In the genomic region with DNA sequence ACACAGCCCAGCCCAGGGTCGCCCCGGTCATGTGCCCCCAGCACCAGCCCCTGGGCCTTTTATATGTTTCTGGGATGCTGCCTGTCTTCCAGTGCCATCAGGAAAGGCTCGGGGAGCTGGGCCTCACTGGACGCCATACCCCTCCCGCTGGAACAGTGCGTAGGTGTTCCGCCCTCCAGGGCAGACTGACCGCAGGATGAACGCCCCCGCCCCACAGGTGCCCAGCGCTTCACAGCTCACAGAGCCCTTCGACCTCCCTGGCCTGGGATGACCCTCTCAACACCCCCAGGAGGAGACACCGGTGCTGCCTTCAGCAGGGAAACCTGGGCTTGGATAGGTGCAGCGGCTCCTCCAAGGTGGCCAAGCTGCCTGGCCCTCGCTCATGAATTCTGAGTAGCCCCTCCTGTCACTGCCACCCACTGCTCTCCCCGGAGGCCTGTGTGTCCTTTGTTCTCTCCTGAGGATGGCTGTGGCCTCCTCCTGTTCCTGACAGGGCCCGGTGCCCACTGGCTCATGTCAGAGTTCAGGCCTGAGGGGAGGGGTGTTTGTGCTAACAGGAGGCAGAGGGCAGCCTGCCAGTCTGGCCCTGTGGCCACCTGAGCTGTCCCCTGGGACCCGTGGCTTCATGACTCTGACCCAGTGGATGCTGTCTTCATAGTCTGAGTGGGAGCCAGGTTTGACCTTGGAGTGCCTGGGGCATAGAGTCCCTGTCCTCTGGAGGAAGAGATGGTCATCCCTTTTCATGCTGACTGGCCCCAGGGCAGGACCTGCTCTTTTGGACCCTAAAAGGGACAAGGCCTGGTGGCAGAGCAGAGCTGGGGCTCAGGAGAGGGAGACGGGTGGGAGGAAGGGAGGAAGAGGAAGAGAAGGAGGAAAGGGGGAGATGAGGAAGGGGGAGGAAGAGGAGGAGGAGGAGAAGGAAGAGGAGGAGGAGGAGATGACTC, we compare ENCODE assay signal across 7 cellular contexts. TPM values are rescaled to one million over a fixed set of nuclear protein-coding genes. Genes with fewer than 3 reads are reported as not detected.
DNase-seq lines count a peak whose midpoint lies in the region; ATAC-seq, FAIRE-seq and TF ChIP-seq lines count a peak whose summit lies in the region.
"Not testable (repeated sequence)": the region's sequence is repeated elsewhere in the genome, so short reads cannot be mapped to it uniquely, and the experiment has no call there.

No MANE protein-coding gene starts in this region.

- H3K9ac ChIP-seq in BLaER1 treated with 17β-estradiol and CSF1 and Interleukin-3, amounts not matched to agents 10 nM and 100 nM; kidney (ENCODE audit: low read length in 2 of 2): not testable (repeated sequence)

- H3K27me3 ChIP-seq in BLaER1 treated with 17β-estradiol and CSF1 and Interleukin-3, amounts not matched to agents 10 nM and 100 nM; right lobe of liver: not testable (repeated sequence)

- not testable (repeated sequence) for H3K4me3 ChIP-seq in BLaER1 treated with 17β-estradiol and CSF1 and Interleukin-3, amounts not matched to agents 10 nM and 100 nM; kidney (ENCODE audit: low read length in 2 of 2); right lobe of liver

- FAIRE-seq in kidney (lab: Jason Lieb, UNC), result not testable (repeated sequence)

- not testable (repeated sequence) for H3K4me1 Mint-ChIP-seq in stimulated activated effector memory CD8-positive, alpha-beta T cell treated with anti-CD3 and anti-CD28 coated beads, Interleukin-12 subunit alpha, Interleukin-12 subunit beta, amount 100 ng/mL, for 72 hours

- DNase-seq in NCI-H146 (lab: John Stamatoyannopoulos, UW), result peak; percentile 14
- DNase-seq in activated effector memory CD4-positive, alpha-beta T cell treated with anti-CD3 and anti-CD28 coated beads, Interleukin-2, amount 50 U/mL, for 16 hours, result peak; percentile 58
- DNase-seq in kidney, result peak; percentile 48
- peak in 1 of 3 donors; percentile 47 for DNase-seq in right lobe of liver
- DNase-seq in posterior vena cava (ENCODE audit: low spot score), result peak; percentile 66
- not testable (repeated sequence) for DNase-seq in stimulated activated effector memory CD8-positive, alpha-beta T cell treated with anti-CD3 and anti-CD28 coated beads, Interleukin-12 subunit alpha, Interleukin-12 subunit beta, amount 100 ng/mL, for 72 hours (ENCODE audit: low spot score in 2 of 2)

- not testable (repeated sequence) for H3K27ac Mint-ChIP-seq in stimulated activated effector memory CD8-positive, alpha-beta T cell treated with anti-CD3 and anti-CD28 coated beads, Interleukin-12 subunit alpha, Interleukin-12 subunit beta, amount 100 ng/mL, for 72 hours

- not testable (repeated sequence) for H4K20me1 ChIP-seq in BLaER1 treated with 17β-estradiol and CSF1 and Interleukin-3, amounts not matched to agents 10 nM and 100 nM

- not testable (repeated sequence) for H3K9me3 Mint-ChIP-seq in stimulated activated effector memory CD8-positive, alpha-beta T cell treated with anti-CD3 and anti-CD28 coated beads, Interleukin-12 subunit alpha, Interleukin-12 subunit beta, amount 100 ng/mL, for 72 hours

- peak overlapping the region; percentile 26 to 58 (median 50); a peak in 19 of 22 replicates for H3K4me2 ChIP-seq in BLaER1 treated with 17β-estradiol and CSF1 and Interleukin-3, amounts not matched to agents 10 nM and 100 nM

- not testable (repeated sequence) for TF ChIP-seq POLR2A in right lobe of liver (IDR thresholded peaks at IDR 0.05)

- not testable (repeated sequence) for H3K4me3 Mint-ChIP-seq in stimulated activated effector memory CD8-positive, alpha-beta T cell treated with anti-CD3 and anti-CD28 coated beads, Interleukin-12 subunit alpha, Interleukin-12 subunit beta, amount 100 ng/mL, for 72 hours

- H3K4me1 ChIP-seq in BLaER1 treated with 17β-estradiol and CSF1 and Interleukin-3, amounts not matched to agents 10 nM and 100 nM, result peaks cover 5 to 15% (median 14%) of the 10 kb centered on the region in 10 experiments; a peak in 18 of 20 replicates
- not testable (repeated sequence) for H3K4me1 ChIP-seq in kidney (ENCODE audit: control insufficient read depth in 1 of 2, insufficient read depth in 1 of 2, low read depth in 1 of 2, low read length in 2 of 2); right lobe of liver

- not testable (repeated sequence) for H3K27ac ChIP-seq in BLaER1 treated with 17β-estradiol and CSF1 and Interleukin-3, amounts not matched to agents 10 nM and 100 nM; kidney (ENCODE audit: low read depth in 2 of 2, low read length in 2 of 2); right lobe of liver

- WGBS in right lobe of liver (ENCODE audit: insufficient coverage, low coverage, low lambda C conversion rate, missing lambda C conversion rate), result 15% methylated on average over 3 of the region's 19 CpGs

- TF ChIP-seq CTCF in kidney (IDR thresholded peaks at IDR 0.05; ENCODE audit: borderline replicate concordance, extremely low read depth, insufficient read depth); right lobe of liver (IDR thresholded peaks at IDR 0.05): not testable (repeated sequence)

- not testable (repeated sequence) for H3K36me3 Mint-ChIP-seq in stimulated activated effector memory CD8-positive, alpha-beta T cell treated with anti-CD3 and anti-CD28 coated beads, Interleukin-12 subunit alpha, Interleukin-12 subunit beta, amount 100 ng/mL, for 72 hours

- intact Hi-C loops in kidney (cut with DNase I); right lobe of liver (cut with DNase I); posterior vena cava (cut with DNase I): not testable (repeated sequence)

- ATAC-seq in right lobe of liver, result peak in 3 of 4 donors; percentile 20 to 40 (median 30)
- peak; percentile 9 for ATAC-seq in stimulated activated effector memory CD8-positive, alpha-beta T cell treated with anti-CD3 and anti-CD28 coated beads, Interleukin-12 subunit alpha, Interleukin-12 subunit beta, amount 100 ng/mL, for 72 hours

- not testable (repeated sequence) for H3K9me3 ChIP-seq in BLaER1 treated with 17β-estradiol and CSF1 and Interleukin-3, amounts not matched to agents 10 nM and 100 nM (replicated peaks in 1 of 11); kidney (ENCODE audit: control insufficient read depth in 1 of 2, low read length in 2 of 2); right lobe of liver

- not testable (repeated sequence) for H3K36me3 ChIP-seq in BLaER1 treated with 17β-estradiol and CSF1 and Interleukin-3, amounts not matched to agents 10 nM and 100 nM; kidney (ENCODE audit: control insufficient read depth in 1 of 2, insufficient read depth in 2 of 2, low read length in 2 of 2); right lobe of liver

RNA-seq across cellular contexts. Expression of gene LRPAP1, which starts 43.5 kb away (rescaled TPM):
- total RNA-seq in kidney (204 TPM), right lobe of liver (100 to 1,000 TPM in 1 of 6 experiments, 10 to 100 TPM in 5; 63.4 to 108 (median 85.3) TPM), posterior vena cava (100 to 1,000 TPM in 1 of 2 donors, 10 to 100 TPM in 1; 97.9 to 147 TPM)
- 373 TPM for polyA plus RNA-seq in kidney (ENCODE audit: insufficient read depth, low read depth, low replicate concordance)
